ENCODE assay signal across 8 cellular contexts in genomic region chr10:72316748-72317435, GRCh38. TPM values are rescaled to one million over a fixed set of nuclear protein-coding genes. Genes with fewer than 3 reads are reported as not detected.
DNase-seq lines count a peak whose midpoint lies in the region; ATAC-seq and TF ChIP-seq lines count a peak whose summit lies in the region.

No MANE protein-coding gene starts in this region.

- no peaks in the 10 kb centered on the region for H4K20me1 ChIP-seq in PC-9 (ENCODE audit: insufficient read depth)

- H3K4me2 ChIP-seq in PC-9 = peak overlapping the region; percentile 66

- WGBS in body of pancreas, 2 donors = 56 to 76% methylated on average over 7 to 12 of the region's 12 CpGs

- no peaks in the 10 kb centered on the region for H3K9me2 ChIP-seq in PC-9 (ENCODE audit: insufficient read depth)

- peak; percentile 33 for DNase-seq in GDM1 (lab: John Stamatoyannopoulos, UW)
- DNase-seq in PC-9 = no peak
- DNase-seq in body of pancreas = peak; percentile 67 to 82 (median 78)
- DNase-seq in NCI-H2107 (lab: John Stamatoyannopoulos, UW) = no peak
- no peak for DNase-seq in GM13977 (ENCODE audit: low spot score)
- no peak for DNase-seq in GM19238 (ENCODE audit: insufficient read length, low spot score)

- H3K27ac ChIP-seq in PC-9 (peak overlapping the region; percentile 95), body of pancreas (peak overlapping the region; percentile 78 to 94 (median 86)), neutrophil (peak overlapping the region; percentile 99)

- H3F3A ChIP-seq in PC-9 (ENCODE audit: insufficient read depth, low read depth) = peaks cover 78% of the 10 kb centered on the region

- H3K36me3 ChIP-seq in PC-9 (ENCODE audit: low read depth) (no peaks in the 10 kb centered on the region), body of pancreas (replicated peaks in 1 of 2; ENCODE audit: insufficient read depth in 1 of 2, low read depth in 2 of 2) (no peaks in the 10 kb centered on the region), neutrophil (no peaks in the 10 kb centered on the region)

- H3K79me2 ChIP-seq in PC-9 (ENCODE audit: low read depth) = no peaks in the 10 kb centered on the region

- no peak for TF ChIP-seq POLR2A in body of pancreas (IDR thresholded peaks at IDR 0.05)

- H3K4me3 ChIP-seq in PC-9 = no peak overlapping the region
- H3K4me3 ChIP-seq in body of pancreas = no peak overlapping the region
- H3K4me3 ChIP-seq in neutrophil (ENCODE audit: low read depth in 1 of 2, low read length in 1 of 2) = peak overlapping the region in 1 of 2 experiments; percentile 3

- ATAC-seq in body of pancreas = no peak
- ATAC-seq in GM19455 (IDR thresholded peaks at IDR 0.05; ENCODE audit: unreplicated experiment) = no peak

- intact Hi-C loops in PC-9 (cut with micrococcal nuclease; ENCODE audit: unreplicated experiment) (no loop called here), body of pancreas (cut with DNase I) (no loop called here)

- POLR2A ChIA-PET in PC-9 (lab: Charles Lee; ENCODE audit: unreplicated experiment) = no interaction called here

- no TSS peak for BruUV-seq in PC-9 (replicated peaks; lab: Mats Ljungman, UMichigan)

- no peaks in the 10 kb centered on the region for H3K27me3 ChIP-seq in PC-9 (ENCODE audit: insufficient read depth, low read depth)
- H3K27me3 ChIP-seq in body of pancreas = no peaks in the 10 kb centered on the region
- no peaks in the 10 kb centered on the region for H3K27me3 ChIP-seq in neutrophil

- no peaks in the 10 kb centered on the region for H3K9me3 ChIP-seq in PC-9 (ENCODE audit: insufficient read depth, low read depth)
- no peaks in the 10 kb centered on the region for H3K9me3 ChIP-seq in body of pancreas
- no peaks in the 10 kb centered on the region for H3K9me3 ChIP-seq in neutrophil

- no peak for TF ChIP-seq CTCF in PC-9 (conservative IDR thresholded peaks at IDR 0.05)
- no peak for TF ChIP-seq CTCF in body of pancreas (IDR thresholded peaks at IDR 0.05)
- no peak for TF ChIP-seq CTCF in neutrophil (IDR thresholded peaks at IDR 0.05)
- TF ChIP-seq CTCF in GM13977 (IDR thresholded peaks at IDR 0.05; ENCODE audit: extremely low read depth, insufficient read depth, missing control alignments) = no peak

- CTCF ChIA-PET in PC-9 (lab: Charles Lee) = no interaction called here

- no peak overlapping the region for H2AFZ ChIP-seq in PC-9

- in situ Hi-C loops in GM13977 (cut with MboI; ENCODE audit: low pct_unique_long_range_greater_than_20kb, low sequenced_read_pairs, unreplicated experiment) = no loop called here

- H3K4me1 ChIP-seq in PC-9 (replicated peaks; ENCODE audit: insufficient read depth) (peaks cover 89% of the 10 kb centered on the region), body of pancreas (peaks cover 70% of the 10 kb centered on the region), neutrophil (ENCODE audit: control insufficient read depth in 1 of 2, insufficient read depth in 1 of 2, low read depth in 1 of 2, low read length in 1 of 2) (peaks cover 68 to 78% of the 10 kb centered on the region in 2 experiments)

RNA-seq across cellular contexts. Expression of gene DNAJB12, which starts 37.8 kb away (rescaled TPM):
- 37.0 and 46.9 TPM in 2 replicates for total RNA-seq in PC-9 (2021)
- 10 to 100 TPM; 19.2 to 24.1 TPM for total RNA-seq in body of pancreas

RNA-seq across cellular contexts. Expression of gene DDIT4, which starts 43.2 kb away (rescaled TPM):
- 178 and 212 TPM in 2 replicates for total RNA-seq in PC-9 (2021)
- total RNA-seq in body of pancreas = 100 to 1,000 TPM; 238 to 269 TPM

Comparison
In these comparisons a context has a peak if more than half of its experiments do, and no peak if none do; other contexts are left out.
1. DNase-seq: peak in GDM1 (single experiment) and body of pancreas (4 of 4); none in PC-9 (0 of 2), NCI-H2107 (single experiment), GM13977 (single experiment) and GM19238 (single experiment).
2. Peak in every context shown above with its lines, with median percentiles within 50 percentile points of each other: H3K27ac ChIP-seq.